In genomic region chr3:50319872-50320625, GRCh38 we compare ENCODE assay signal across 8 cellular contexts. TPM values are rescaled to one million over a fixed set of nuclear protein-coding genes. Genes with fewer than 3 reads are reported as not detected.
DNase-seq lines count a peak whose midpoint lies in the region; ATAC-seq, FAIRE-seq and TF ChIP-seq lines count a peak whose summit lies in the region.

No MANE protein-coding gene starts in this region.

- peak overlapping the region; percentile 62 for H2BK5ac ChIP-seq in H1 (ENCODE audit: low read depth, low read length)

- TF ChIP-seq POLR2A in H1 (IDR thresholded peaks at IDR 0.05; ENCODE audit: control extremely low read depth in 1 of 2, low read depth in 2 of 2, low read length in 2 of 2), result no peak

- H3K4me1 ChIP-seq in BLaER1, result peaks cover 67% of the 10 kb centered on the region
- peaks cover 60% of the 10 kb centered on the region for H3K4me1 ChIP-seq in NT2/D1 (ENCODE audit: insufficient read depth, insufficient read length)
- H3K4me1 ChIP-seq in H1 (replicated peaks in 1 of 4; ENCODE audit: control insufficient read depth in 3 of 4, insufficient read depth in 4 of 4, low read length in 3 of 4), result peaks cover 0 to 35% (median 19%) of the 10 kb centered on the region in 4 experiments; a peak in 6 of 7 replicates

- no peak overlapping the region for H2BK12ac ChIP-seq in H1 (ENCODE audit: low read depth, low read length)

- H3K14ac ChIP-seq in H1 (ENCODE audit: insufficient read length), result no peak overlapping the region

- no peak overlapping the region for H2BK120ac ChIP-seq in H1 (replicated peaks; ENCODE audit: low read depth, low read length)

- H3K36me3 Mint-ChIP-seq in neural crest cell (ENCODE audit: low read depth), result peaks cover 20% of the 10 kb centered on the region

- no peak for TF ChIP-seq CTCF in H1 (IDR thresholded peaks at IDR 0.05; ENCODE audit: control extremely low read depth in 1 of 3, insufficient read depth in 1 of 3, low read depth in 1 of 3, low read length in 3 of 3)
- no peak for TF ChIP-seq CTCF in neural crest cell (conservative IDR thresholded peaks at IDR 0.05)

- peak overlapping the region; percentile 31 for H2BK15ac ChIP-seq in H1 (ENCODE audit: low read length)

- H3K9me3 Mint-ChIP-seq in neural crest cell, result no peaks in the 10 kb centered on the region

- POLR2A ChIA-PET in H1 (lab: Charles Lee; ENCODE audit: partially characterized antibody), result interaction anchor here (0.7 to 12.6 kb wide), 14 partner anchors 10 to 161 kb away, joined by 3 to 149 read pairs (median 5); partner anchors contain the start of genes HYAL1, HYAL3, LSMEM2 and NAA80

- H3K27me3 Mint-ChIP-seq in neural crest cell (ENCODE audit: low read depth), result no peaks in the 10 kb centered on the region

- H2AK5ac ChIP-seq in H1 (ENCODE audit: low read depth, low read length), result peak overlapping the region; percentile 32; the same call in 1 of the 2 replicates

- H3K56ac ChIP-seq in H1 (replicated peaks; ENCODE audit: insufficient read length, low read depth, low read length), result no peak overlapping the region

- no peak overlapping the region for H2AFZ ChIP-seq in H1 (ENCODE audit: low read length)

- CTCF ChIA-PET in H1 (lab: Charles Lee; ENCODE audit: partially characterized antibody), result interaction anchor here (0.6 to 5.6 kb wide), 13 partner anchors 13 to 628 kb away, joined by 3 to 60 read pairs (median 5); partner anchors contain the start of genes HYAL1, HYAL3 and NAA80

- peak overlapping the region; percentile 1 for H4K91ac ChIP-seq in H1 (replicated peaks; ENCODE audit: insufficient read length, low read length)

- H3K79me1 ChIP-seq in H1 (ENCODE audit: low read depth, low read length), result peaks cover 20% of the 10 kb centered on the region

- peak overlapping the region; percentile 99 for H3K4me3 Mint-ChIP-seq in neural crest cell

- TF ChIP-seq EP300 in H1 (IDR thresholded peaks at IDR 0.05; ENCODE audit: borderline replicate concordance in 1 of 2, low read depth in 2 of 2, low read length in 2 of 2), result no peak

- H4K5ac ChIP-seq in H1 (ENCODE audit: insufficient read length, low read depth, low read length), result no peak overlapping the region

- H3K4me2 ChIP-seq in BLaER1, result peak overlapping the region; percentile 94
- H3K4me2 ChIP-seq in H1 (ENCODE audit: insufficient read depth in 1 of 2, low read depth in 2 of 2, low read length in 2 of 2), result peak overlapping the region; percentile 97

- H3K9me3 ChIP-seq in BLaER1 (no peaks in the 10 kb centered on the region), NT2/D1 (ENCODE audit: insufficient read depth, low read length) (no peaks in the 10 kb centered on the region), H1 (ENCODE audit: insufficient read depth in 2 of 2, low read depth in 1 of 2, low read length in 1 of 2) (no peaks in the 10 kb centered on the region)

- no peak overlapping the region for H2BK20ac ChIP-seq in H1 (ENCODE audit: low read length)

- no peak overlapping the region for H3K23ac ChIP-seq in H1 (ENCODE audit: insufficient read length)

- peak overlapping the region; percentile 100 for H3K27ac ChIP-seq in BLaER1
- peak overlapping the region; percentile 72; the same call in 1 of the 2 replicates for H3K27ac ChIP-seq in H1 (ENCODE audit: low read depth, low read length)

- peaks cover 0 to 25% of the 10 kb centered on the region in 2 experiments; a peak in 3 of 4 replicates for H3K79me2 ChIP-seq in H1 (ENCODE audit: control insufficient read depth in 1 of 2, insufficient read depth in 2 of 2, low read length in 2 of 2)

- H4K8ac ChIP-seq in H1 (ENCODE audit: extremely low read depth, insufficient read depth, low read length), result no peak overlapping the region

- peaks cover 64% of the 10 kb centered on the region for H3K36me3 ChIP-seq in BLaER1
- peaks cover 71% of the 10 kb centered on the region for H3K36me3 ChIP-seq in NT2/D1 (ENCODE audit: insufficient read depth, insufficient read length, low read length)
- H3K36me3 ChIP-seq in H1 (ENCODE audit: control insufficient read depth in 2 of 4, insufficient read depth in 4 of 4, low read length in 3 of 4), result peaks cover 16 to 34% (median 28%) of the 10 kb centered on the region in 4 experiments

- H3K27ac Mint-ChIP-seq in neural crest cell (ENCODE audit: unreplicated experiment), result peak overlapping the region; percentile 96

- no peak for TF ChIP-seq RAD21 in H1 (IDR thresholded peaks at IDR 0.05 in 1 of 2, conservative IDR thresholded peaks at IDR 0.05 in 1 of 2; ENCODE audit: low read depth in 2 of 2, low read length in 2 of 2)

- peaks cover 17% of the 10 kb centered on the region for H3K23me2 ChIP-seq in H1 (ENCODE audit: low read depth, low read length)

- peak overlapping the region; percentile 100 for H3K9ac ChIP-seq in BLaER1
- peak overlapping the region; percentile 99 for H3K9ac ChIP-seq in NT2/D1 (ENCODE audit: insufficient read length, low read depth)
- peak overlapping the region; percentile 86 to 100 (median 94) for H3K9ac ChIP-seq in H1 (replicated peaks in 1 of 4; ENCODE audit: extremely low read depth in 1 of 4, low read depth in 3 of 4, low read length in 3 of 4)

- peaks cover 53% of the 10 kb centered on the region for H3K4me1 Mint-ChIP-seq in neural crest cell

- peaks cover 43% of the 10 kb centered on the region for H4K20me1 ChIP-seq in BLaER1
- H4K20me1 ChIP-seq in H1 (replicated peaks in 1 of 2; ENCODE audit: control insufficient read depth in 1 of 2, insufficient read depth in 2 of 2, low read length in 2 of 2), result peaks cover 19 to 35% of the 10 kb centered on the region in 2 experiments

- WGBS in H1 (ENCODE audit: extremely low coverage in 1 of 2, insufficient coverage in 1 of 2, insufficient read length in 1 of 2, insufficient replicate concordance in 2 of 2, low coverage in 1 of 2, low lambda C conversion rate in 2 of 2, missing lambda C conversion rate in 1 of 2), 2 experiments, result 94% methylated on average over 30 of the region's 30 CpGs; no CpG with 5 or more reads in 1 of the 2 experiments

- no peak for ATAC-seq in HG03354 (IDR thresholded peaks at IDR 0.05; ENCODE audit: poor library complexity, severe bottlenecking, unreplicated experiment)
- ATAC-seq in HG03378 (IDR thresholded peaks at IDR 0.05; ENCODE audit: unreplicated experiment), result no peak

- peak overlapping the region; percentile 78 for H3K4me3 ChIP-seq in BLaER1
- peak overlapping the region; percentile 87 for H3K4me3 ChIP-seq in NT2/D1 (ENCODE audit: insufficient read length, low read depth)
- H3K4me3 ChIP-seq in H1 (ENCODE audit: extremely low read depth in 1 of 4, insufficient read depth in 2 of 4, low read depth in 3 of 4, low read length in 4 of 4), result peak overlapping the region; percentile 89 to 96 (median 94)

- DNase-seq in NT2/D1 (ENCODE audit: low read depth, low spot score) (no peak), H1 (ENCODE audit: low read depth in 1 of 2, low spot score in 2 of 2) (no peak), neural crest cell (ENCODE audit: low read depth, low spot score) (no peak), NAMALWA (ENCODE audit: low spot score) (no peak), GOT3 (lab: John Stamatoyannopoulos, UW) (no peak)

- H3K18ac ChIP-seq in H1 (ENCODE audit: extremely low read depth, low read length), result no peak overlapping the region

- H3K4ac ChIP-seq in H1 (replicated peaks; ENCODE audit: insufficient read length, low read depth, low read length), result peak overlapping the region; percentile 6

- no peaks in the 10 kb centered on the region for H3K27me3 ChIP-seq in BLaER1
- no peaks in the 10 kb centered on the region for H3K27me3 ChIP-seq in NT2/D1 (ENCODE audit: insufficient read depth, insufficient read length)
- no peaks in the 10 kb centered on the region for H3K27me3 ChIP-seq in H1 (replicated peaks in 1 of 4; ENCODE audit: control insufficient read depth in 3 of 4, extremely low read depth in 1 of 4, insufficient read depth in 3 of 4, low read length in 3 of 4)

- no peak for FAIRE-seq in H1 (lab: Jason Lieb, UNC)

RNA-seq across cellular contexts. Expression of gene HYAL2, which starts 2.5 kb away (rescaled TPM):
- total RNA-seq in H1 (2021; fragmentation: NEBNext Ultra II Directional; extraction: Animal tissue kit (Norgen Biotek cat#: 25700)), result 51.9 and 52.2 TPM in 2 replicates
- 176 and 199 TPM in 2 replicates for polyA plus RNA-seq in H1 (2011; rRNA removed)
- polyA plus RNA-seq in H1 (2011; cell fraction: cytosol; rRNA removed), result 123 TPM
- polyA plus RNA-seq in H1 (2011; cell fraction: nucleus; rRNA removed), result 151 TPM
- polyA plus RNA-seq in H1 (2012, experiment 1 of 2), result 31.1 to 66.1 TPM (median 59.2 TPM) in 4 replicates
- polyA plus RNA-seq in H1 (2012, experiment 2 of 2), result 59.1 TPM
- polyA plus RNA-seq in H1 (2013, experiment 1 of 2), result 78.6 TPM
- polyA plus RNA-seq in H1 (2013, experiment 2 of 2), result 81.3 TPM
- polyA minus RNA-seq in H1 (2011; rRNA and poly(A)+ RNA removed), result 73.6 and 96.1 TPM in 2 replicates
- polyA minus RNA-seq in H1 (2011; cell fraction: cytosol; rRNA and poly(A)+ RNA removed), result 48.2 TPM
- polyA minus RNA-seq in H1 (2011; cell fraction: nucleus; rRNA and poly(A)+ RNA removed), result 64.4 TPM
- total RNA-seq in neural crest cell, result 73.0 and 78.0 TPM in 2 replicates

RNA-seq across cellular contexts. Expression of gene TUSC2, which starts 8.0 kb away (rescaled TPM):
- total RNA-seq in H1 (2021; fragmentation: NEBNext Ultra II Directional; extraction: Animal tissue kit (Norgen Biotek cat#: 25700)), result 30.8 and 33.3 TPM in 2 replicates
- 65.4 and 73.6 TPM in 2 replicates for polyA plus RNA-seq in H1 (2011; rRNA removed)
- 61.2 TPM for polyA plus RNA-seq in H1 (2011; cell fraction: cytosol; rRNA removed)
- 48.4 TPM for polyA plus RNA-seq in H1 (2011; cell fraction: nucleus; rRNA removed)
- 37.2 to 43.9 TPM (median 39.9 TPM) in 4 replicates for polyA plus RNA-seq in H1 (2012, experiment 1 of 2)
- 39.5 TPM for polyA plus RNA-seq in H1 (2012, experiment 2 of 2)
- polyA plus RNA-seq in H1 (2013, experiment 1 of 2), result 27.0 TPM
- polyA plus RNA-seq in H1 (2013, experiment 2 of 2), result 26.3 TPM
- polyA minus RNA-seq in H1 (2011; rRNA and poly(A)+ RNA removed), result 23.2 and 29.9 TPM in 2 replicates
- 10.8 TPM for polyA minus RNA-seq in H1 (2011; cell fraction: cytosol; rRNA and poly(A)+ RNA removed)
- polyA minus RNA-seq in H1 (2011; cell fraction: nucleus; rRNA and poly(A)+ RNA removed), result 14.3 TPM
- total RNA-seq in neural crest cell, result 35.0 and 35.5 TPM in 2 replicates

RNA-seq across cellular contexts. Expression of gene HYAL1, which starts 16.7 kb away (rescaled TPM):
- 1.7 and 2.0 TPM in 2 replicates for total RNA-seq in H1 (2021; fragmentation: NEBNext Ultra II Directional; extraction: Animal tissue kit (Norgen Biotek cat#: 25700))
- 5.4 and 9.1 TPM in 2 replicates for polyA plus RNA-seq in H1 (2011; rRNA removed)
- 5.7 TPM for polyA plus RNA-seq in H1 (2011; cell fraction: cytosol; rRNA removed)
- polyA plus RNA-seq in H1 (2011; cell fraction: nucleus; rRNA removed), result 6.6 TPM
- 3.9 to 4.4 TPM (median 4.0 TPM) in 4 replicates for polyA plus RNA-seq in H1 (2012, experiment 1 of 2)
- polyA plus RNA-seq in H1 (2012, experiment 2 of 2), result 2.7 TPM
- polyA plus RNA-seq in H1 (2013, experiment 1 of 2), result 4.9 TPM
- 4.1 TPM for polyA plus RNA-seq in H1 (2013, experiment 2 of 2)
- 5.0 and 5.9 TPM in 2 replicates for polyA minus RNA-seq in H1 (2011; rRNA and poly(A)+ RNA removed)
- polyA minus RNA-seq in H1 (2011; cell fraction: cytosol; rRNA and poly(A)+ RNA removed), result 4.9 TPM
- 6.2 TPM for polyA minus RNA-seq in H1 (2011; cell fraction: nucleus; rRNA and poly(A)+ RNA removed)
- total RNA-seq in neural crest cell, result 2.0 and 2.5 TPM in 2 replicates

RNA-seq across cellular contexts. Expression of gene RASSF1, which starts 20.6 kb away (rescaled TPM):
- 10.3 and 11.2 TPM in 2 replicates for total RNA-seq in H1 (2021; fragmentation: NEBNext Ultra II Directional; extraction: Animal tissue kit (Norgen Biotek cat#: 25700))
- 15.7 and 15.9 TPM in 2 replicates for polyA plus RNA-seq in H1 (2011; rRNA removed)
- 20.5 TPM for polyA plus RNA-seq in H1 (2011; cell fraction: cytosol; rRNA removed)
- polyA plus RNA-seq in H1 (2011; cell fraction: nucleus; rRNA removed), result 22.6 TPM
- 12.1 to 16.1 TPM (median 13.6 TPM) in 4 replicates for polyA plus RNA-seq in H1 (2012, experiment 1 of 2)
- 7.0 TPM for polyA plus RNA-seq in H1 (2012, experiment 2 of 2)
- polyA plus RNA-seq in H1 (2013, experiment 1 of 2), result 7.7 TPM
- 7.1 TPM for polyA plus RNA-seq in H1 (2013, experiment 2 of 2)
- polyA minus RNA-seq in H1 (2011; rRNA and poly(A)+ RNA removed), result 4.5 and 5.8 TPM in 2 replicates
- 2.0 TPM for polyA minus RNA-seq in H1 (2011; cell fraction: cytosol; rRNA and poly(A)+ RNA removed)
- polyA minus RNA-seq in H1 (2011; cell fraction: nucleus; rRNA and poly(A)+ RNA removed), result 10.0 TPM
- total RNA-seq in neural crest cell, result 15.1 and 16.8 TPM in 2 replicates

RNA-seq across cellular contexts. Expression of gene HYAL3, which starts 20.8 kb away (rescaled TPM):
- 3.2 and 4.9 TPM in 2 replicates for total RNA-seq in H1 (2021; fragmentation: NEBNext Ultra II Directional; extraction: Animal tissue kit (Norgen Biotek cat#: 25700))
- 12.2 and 13.0 TPM in 2 replicates for polyA plus RNA-seq in H1 (2011; rRNA removed)
- polyA plus RNA-seq in H1 (2011; cell fraction: cytosol; rRNA removed), result 7.5 TPM
- polyA plus RNA-seq in H1 (2011; cell fraction: nucleus; rRNA removed), result 9.4 TPM
- 3.3 to 4.6 TPM (median 4.3 TPM) in 4 replicates for polyA plus RNA-seq in H1 (2012, experiment 1 of 2)
- 6.7 TPM for polyA plus RNA-seq in H1 (2012, experiment 2 of 2)
- polyA plus RNA-seq in H1 (2013, experiment 1 of 2), result 3.5 TPM
- 3.8 TPM for polyA plus RNA-seq in H1 (2013, experiment 2 of 2)
- 2.1 and 6.2 TPM in 2 replicates for polyA minus RNA-seq in H1 (2011; rRNA and poly(A)+ RNA removed)
- polyA minus RNA-seq in H1 (2011; cell fraction: cytosol; rRNA and poly(A)+ RNA removed), result 5.6 TPM
- 5.2 TPM for polyA minus RNA-seq in H1 (2011; cell fraction: nucleus; rRNA and poly(A)+ RNA removed)
- total RNA-seq in neural crest cell, result 2.9 and 4.4 TPM in 2 replicates
